Comparison of ENCODE assay signal across 1 cellular context in the genomic region with DNA sequence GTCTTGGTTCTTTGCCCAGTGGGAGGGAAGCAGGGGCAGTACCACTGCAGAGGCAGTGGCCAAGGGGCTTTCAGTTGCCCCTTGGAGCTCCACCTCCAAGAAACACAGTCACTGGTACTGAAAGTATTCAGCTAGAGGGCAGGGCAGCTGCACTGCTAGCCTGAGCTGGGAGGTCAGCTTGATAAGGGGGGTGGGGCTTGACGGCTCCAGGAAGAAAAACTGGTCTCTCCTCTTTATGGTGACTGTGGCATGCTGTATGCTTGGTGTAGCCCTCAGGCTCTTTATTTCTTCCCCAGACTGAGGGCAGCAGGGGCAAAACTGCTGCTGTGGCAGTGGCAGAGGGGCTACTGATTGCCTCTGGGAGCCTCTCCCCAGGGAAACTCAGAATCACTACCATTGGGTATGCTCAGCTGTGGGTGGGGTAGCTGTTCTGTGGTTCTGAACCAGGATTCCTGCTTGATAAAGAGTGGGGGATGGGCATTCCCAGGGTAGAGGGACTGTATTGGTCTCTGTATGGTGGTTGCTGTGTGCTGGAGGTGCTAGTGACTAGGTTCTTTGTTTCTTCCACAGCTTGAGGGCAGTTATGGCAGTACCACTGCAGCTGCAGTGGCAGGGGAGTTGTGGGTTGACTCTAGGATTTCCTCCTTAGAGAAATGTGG.
A peak's percentile ranks its signal among the peaks of the same experiment; 100 is the strongest.
TF ChIP-seq lines count a peak whose summit lies in the region.

No MANE protein-coding gene starts in this region.

TF ChIP-seq in WTC11, 78 proteins besides CTCF, POLR2A, EP300 and RAD21:
- TF ChIP-seq E2F4 (CRISPR knock-in tag; IDR thresholded peaks at IDR 0.05; ENCODE audit: borderline replicate concordance, low read depth): no peak
- peak; percentile 63; the same call in 1 of the 2 replicates for TF ChIP-seq ZNF281 (CRISPR knock-in tag; IDR thresholded peaks at IDR 0.05)
